In genomic region chr1:45302505-45303331, GRCh38 we compare ENCODE assay signal across 8 cellular contexts. TPM values are rescaled to one million over a fixed set of nuclear protein-coding genes. Genes with fewer than 3 reads are reported as not detected.
A peak's percentile ranks its signal among the peaks of the same experiment; 100 is the strongest.
DNase-seq lines count a peak whose midpoint lies in the region; ATAC-seq and TF ChIP-seq lines count a peak whose summit lies in the region.

No MANE protein-coding gene starts in this region.

- H3K4me2 ChIP-seq in SK-N-SH: peak overlapping the region; percentile 81

- no peak for TF ChIP-seq EP300 in SK-N-SH (IDR thresholded peaks at IDR 0.05; ENCODE audit: borderline replicate concordance in 1 of 2, low read depth in 1 of 2, low read length in 1 of 2)

- no peak for ATAC-seq in SK-N-SH treated with all-trans-retinoic acid at 6 μM for 48 hours
- no peak for ATAC-seq in GM19463 (IDR thresholded peaks at IDR 0.05; ENCODE audit: unreplicated experiment)
- ATAC-seq in HG02870 (IDR thresholded peaks at IDR 0.05; ENCODE audit: unreplicated experiment): no peak

- H3K9me3 ChIP-seq in SK-N-SH (no peaks in the 10 kb centered on the region), adrenal gland (replicated peaks in 1 of 3) (no peaks in the 10 kb centered on the region)

- no peaks in the 10 kb centered on the region for H3K9me2 ChIP-seq in SK-N-SH

- peaks cover 10% of the 10 kb centered on the region for H3F3A ChIP-seq in SK-N-SH (replicated peaks; ENCODE audit: insufficient read depth)

- H3K79me2 ChIP-seq in SK-N-SH (ENCODE audit: insufficient read depth): no peaks in the 10 kb centered on the region

- DNase-seq in SK-N-SH (no peak), adrenal gland (peak in 1 of 7 donors; percentile 20), NCI-H2196 (lab: John Stamatoyannopoulos, UW; ENCODE audit: unreplicated experiment) (no peak)

- no peak for TF ChIP-seq POLR2A in adrenal gland (IDR thresholded peaks at IDR 0.05)

- H3K36me3 ChIP-seq in SK-N-SH (replicated peaks in 1 of 2; ENCODE audit: control insufficient read depth in 1 of 2, insufficient read depth in 2 of 2, low read length in 1 of 2) (no peaks in the 10 kb centered on the region), adrenal gland (replicated peaks in 1 of 2) (no peaks in the 10 kb centered on the region)

- H2AFZ ChIP-seq in SK-N-SH (ENCODE audit: low read depth): peak overlapping the region; percentile 80

- H3K4me1 ChIP-seq in SK-N-SH (ENCODE audit: control insufficient read depth in 1 of 2, insufficient read depth in 2 of 2, low read depth in 1 of 2, low read length in 1 of 2) (peaks cover 0 to 13% of the 10 kb centered on the region in 2 experiments; a peak in 1 of 4 replicates), adrenal gland (replicated peaks in 1 of 2) (peaks cover 9 to 13% of the 10 kb centered on the region in 2 donors)

- intact Hi-C loops in adrenal gland (cut with DNase I): loop anchor here in 1 of 2 donors (2.0 kb wide), 1 partner anchor 290 kb away; the partner anchor contains the start of gene UROD

- TF ChIP-seq CTCF in SK-N-SH (IDR thresholded peaks at IDR 0.05) (no peak), adrenal gland (IDR thresholded peaks at IDR 0.05) (no peak)

- no peak for TF ChIP-seq RAD21 in SK-N-SH (IDR thresholded peaks at IDR 0.05; ENCODE audit: low read length)

- CTCF ChIA-PET in SK-N-SH (lab: Yijun Ruan, JAX): interaction anchor here (0.6 to 14.7 kb wide), 18 partner anchors 12 to 515 kb away, joined by 3 to 470 read pairs (median 4); partner anchors contain the start of genes BEST4, HECTD3, MUTYH and PLK3

- POLR2A ChIA-PET in SK-N-SH (lab: Yijun Ruan, JAX): interaction anchor here (0.7 to 4.6 kb wide), 8 partner anchors 24 to 572 kb away, joined by 3 to 50 read pairs (median 4); partner anchors contain the start of genes EIF2B3, HECTD3, HPDL and MUTYH

- H3K27me3 ChIP-seq in SK-N-SH (ENCODE audit: insufficient read depth) (no peaks in the 10 kb centered on the region), adrenal gland (no peaks in the 10 kb centered on the region), layer of hippocampus (ENCODE audit: control insufficient read depth, insufficient read depth, low read length) (no peaks in the 10 kb centered on the region)

- peak overlapping the region; percentile 44 to 77 for H3K27ac ChIP-seq in SK-N-SH (ENCODE audit: low read depth in 2 of 2, low read length in 1 of 2)
- H3K27ac ChIP-seq in adrenal gland: peak overlapping the region; percentile 59 to 92 (median 75)
- peak overlapping the region; percentile 58 for H3K27ac ChIP-seq in layer of hippocampus (ENCODE audit: low read depth, low read length)
- H3K27ac ChIP-seq in temporal lobe (ENCODE audit: low read depth, low read length): peak overlapping the region; percentile 74

- H4K20me1 ChIP-seq in SK-N-SH (ENCODE audit: insufficient read depth): no peaks in the 10 kb centered on the region

- WGBS in SK-N-SH (ENCODE audit: low lambda C conversion rate): 48% methylated on average over 25 of the region's 25 CpGs
- WGBS in adrenal gland, 4 donors: 64 to 68% (median 65%) methylated on average over 25 of the region's 25 CpGs

- H3K4me3 ChIP-seq in SK-N-SH (ENCODE audit: low read depth in 2 of 2, low read length in 1 of 2) (peak overlapping the region; percentile 46 to 78), adrenal gland (peak overlapping the region; percentile 39 to 78 (median 46))

- peak overlapping the region; percentile 83 for H3K9ac ChIP-seq in SK-N-SH

TF ChIP-seq in SK-N-SH, 30 proteins besides CTCF, POLR2A, EP300 and RAD21 (continues in another document):
- TF ChIP-seq GABPA (IDR thresholded peaks at IDR 0.05; ENCODE audit: low read depth) (no peak), RFX5 (IDR thresholded peaks at IDR 0.05; ENCODE audit: low read length) (no peak), RXRA (IDR thresholded peaks at IDR 0.05; ENCODE audit: borderline replicate concordance, low read depth) (no peak), IRF3 (IDR thresholded peaks at IDR 0.05; ENCODE audit: low read depth, low read length) (no peak), USF1 (IDR thresholded peaks at IDR 0.05; ENCODE audit: borderline replicate concordance, low read depth) (no peak), JUND (IDR thresholded peaks at IDR 0.05) (no peak), USF2 (IDR thresholded peaks at IDR 0.05; ENCODE audit: borderline replicate concordance, low read depth, low read length) (no peak), GATA2 (CRISPR knock-in tag; IDR thresholded peaks at IDR 0.05) (no peak), NRF1 (IDR thresholded peaks at IDR 0.05; ENCODE audit: low read depth, low read length) (no peak)

TF ChIP-seq in SK-N-SH treated with all-trans-retinoic acid at 6 μM for 48 hours, 23 proteins besides CTCF, POLR2A, EP300 and RAD21:
- TF ChIP-seq POU6F1 (CRISPR knock-in tag; IDR thresholded peaks at IDR 0.05; ENCODE audit: borderline replicate concordance, low read depth) (no peak), ISL1 (CRISPR knock-in tag; IDR thresholded peaks at IDR 0.05) (no peak), ZFP3 (CRISPR knock-in tag; IDR thresholded peaks at IDR 0.05) (no peak), ZC3H10 (CRISPR knock-in tag; IDR thresholded peaks at IDR 0.05) (no peak), SNAI2 (CRISPR knock-in tag; IDR thresholded peaks at IDR 0.05) (no peak), TSHZ2 (CRISPR knock-in tag; IDR thresholded peaks at IDR 0.05) (no peak), ESRRG (CRISPR knock-in tag; IDR thresholded peaks at IDR 0.05) (no peak), ZNF8 (CRISPR knock-in tag; IDR thresholded peaks at IDR 0.05) (no peak), PATZ1 (CRISPR knock-in tag; IDR thresholded peaks at IDR 0.05; ENCODE audit: borderline replicate concordance) (no peak)

RNA-seq across cellular contexts. Expression of gene HPDL, which starts 24.0 kb away (rescaled TPM):
- polyA plus RNA-seq in SK-N-SH (2012; rRNA removed) (0.19 and 0.25 TPM in 2 replicates), adrenal gland (under 1 TPM; 0.16 to 0.37 (median 0.33) TPM)
- polyA plus RNA-seq in SK-N-SH (2012; cell fraction: cytosol; rRNA removed): 0.13 and 0.25 TPM in 2 replicates
- polyA plus RNA-seq in SK-N-SH (2012; cell fraction: nucleus; rRNA removed): 0.14 and 0.42 TPM in 2 replicates
- total RNA-seq in adrenal gland (1 to 10 TPM in 1 of 8 donors, under 1 TPM in 4, not detected in 3; 0.18 to 1.1 (median 0.28) TPM), temporal lobe (1.7 TPM)

RNA-seq across cellular contexts. Expression of gene TOE1, which starts 37.3 kb away (rescaled TPM):
- 17.3 and 19.1 TPM in 2 replicates for polyA plus RNA-seq in SK-N-SH (2012; rRNA removed)
- 12.2 and 15.6 TPM in 2 replicates for polyA plus RNA-seq in SK-N-SH (2012; cell fraction: cytosol; rRNA removed)
- polyA plus RNA-seq in SK-N-SH (2012; cell fraction: nucleus; rRNA removed): 35.8 and 36.9 TPM in 2 replicates
- total RNA-seq in adrenal gland: 10 to 100 TPM in 3 of 8 donors, 1 to 10 TPM in 5; 3.3 to 15.4 (median 9.8) TPM
- 10 to 100 TPM in 2 of 3 donors, 1 to 10 TPM in 1; 8.9 to 17.7 (median 10.3) TPM for polyA plus RNA-seq in adrenal gland
- 4.4 TPM for total RNA-seq in temporal lobe

RNA-seq across cellular contexts. Expression of gene MUTYH, which starts 37.5 kb away (rescaled TPM):
- polyA plus RNA-seq in SK-N-SH (2012; rRNA removed) (21.9 and 23.3 TPM in 2 replicates), adrenal gland (10 to 100 TPM in 2 of 3 donors, 1 to 10 TPM in 1; 9.8 to 60.7 (median 44.0) TPM)
- 7.4 and 12.1 TPM in 2 replicates for polyA plus RNA-seq in SK-N-SH (2012; cell fraction: cytosol; rRNA removed)
- polyA plus RNA-seq in SK-N-SH (2012; cell fraction: nucleus; rRNA removed): 95.0 and 118 TPM in 2 replicates
- total RNA-seq in adrenal gland (10 to 100 TPM; 15.0 to 35.4 (median 22.2) TPM), temporal lobe (15.0 TPM)
